14 cellular contexts compared by ENCODE assay signal in the genomic region with DNA sequence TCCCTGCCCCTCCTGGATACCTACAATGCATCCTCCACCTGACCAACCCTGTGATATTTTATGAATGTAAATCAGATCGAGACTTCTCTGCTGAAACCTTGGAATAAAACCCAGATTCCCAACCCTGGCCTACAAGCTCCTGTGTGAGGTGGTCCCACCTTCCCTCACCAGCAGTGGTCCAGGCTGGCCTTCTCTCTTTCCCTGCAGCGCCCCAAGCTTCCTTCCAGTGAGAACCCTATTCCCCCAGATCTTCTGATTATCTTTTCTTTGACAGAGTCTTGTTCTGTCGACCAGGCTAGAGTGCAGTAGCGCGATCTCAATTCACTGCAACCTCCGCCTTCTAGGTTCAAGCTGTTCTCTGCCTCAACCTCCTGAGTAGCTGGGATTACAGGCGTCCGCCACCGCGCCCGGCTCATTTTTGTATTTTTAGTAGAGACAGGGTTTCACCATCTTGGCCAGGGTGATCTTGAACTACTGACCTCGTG. TPM values are rescaled to one million over a fixed set of nuclear protein-coding genes. Genes with fewer than 3 reads are reported as not detected.
A peak's percentile ranks its signal among the peaks of the same experiment; 100 is the strongest.
DNase-seq lines count a peak whose midpoint lies in the region; ATAC-seq, FAIRE-seq and TF ChIP-seq lines count a peak whose summit lies in the region.
"Had no signal": no experiment of that assay in that cellular context is flagged by ENCODE, and none has a peak within 500 bp of the region (broad histone marks: within the 10 kb centered on the region; RNA-seq: fewer than 3 reads in every experiment).

No MANE protein-coding gene starts in this region.

- no peak for TF ChIP-seq EP300 in GM12878 (IDR thresholded peaks at IDR 0.05; ENCODE audit: borderline replicate concordance in 1 of 2, control insufficient read depth in 1 of 2, low read depth in 2 of 2, low read length in 2 of 2)

- ATAC-seq in CD4-positive, alpha-beta T cell (ENCODE audit: poor library complexity), result no peak
- no peak for ATAC-seq in GM12878
- no peak for ATAC-seq in naive thymus-derived CD4-positive, alpha-beta T cell
- ATAC-seq: left ventricle myocardium superior had no signal

- in situ Hi-C loops in GM12878 (cut with MboI), result no loop called here
- in situ Hi-C loops in GM23248 (cut with MboI), result no loop called here

- no peak for TF ChIP-seq RAD21 in GM12878 (IDR thresholded peaks at IDR 0.05; ENCODE audit: insufficient read depth, low read depth, low read length)

- CTCF ChIA-PET in CD4-positive, alpha-beta T cell (lab: Charles Lee), result interaction anchor here (1.4 kb wide), 1 partner anchor 26 kb away, joined by 3 read pairs; no protein-coding TSS in a partner anchor
- CTCF ChIA-PET in GM12878 (lab: Yijun Ruan, JAX), result no interaction called here
- CTCF ChIA-PET in naive thymus-derived CD4-positive, alpha-beta T cell (lab: Charles Lee), result no interaction called here

- H3K36me3 ChIP-seq in DOHH2 (ENCODE audit: control insufficient read depth, low read length) (peaks cover 11% of the 10 kb centered on the region), GM12878 (ENCODE audit: control insufficient read depth in 2 of 2, insufficient read depth in 2 of 2, low read length in 1 of 2) (no peaks in the 10 kb centered on the region), GM23248 (ENCODE audit: low read depth) (no peaks in the 10 kb centered on the region)
- H3K36me3 ChIP-seq in naive thymus-derived CD4-positive, alpha-beta T cell (ENCODE audit: control insufficient read depth in 2 of 3, insufficient read depth in 3 of 3, low read length in 3 of 3), result peaks cover 0 to 10% (median 0%) of the 10 kb centered on the region in 3 experiments

- H3K36me3 Mint-ChIP-seq in CD4-positive, alpha-beta T cell (ENCODE audit: low read depth), result peaks cover 18% of the 10 kb centered on the region
- H3K36me3 Mint-ChIP-seq in naive thymus-derived CD4-positive, alpha-beta T cell, result peaks cover 0 to 10% (median 0%) of the 10 kb centered on the region in 5 donors

- H3K9ac ChIP-seq in GM12878 (ENCODE audit: control insufficient read depth, insufficient read depth, low read length) (no peak overlapping the region), GM23248 (no peak overlapping the region)

- DNase-seq in CD4-positive, alpha-beta T cell, result no peak
- no peak for DNase-seq in GM12878 (ENCODE audit: low read depth, low spot score)
- DNase-seq in naive thymus-derived CD4-positive, alpha-beta T cell, result no peak
- DNase-seq in GM23248, result no peak
- DNase-seq in C1 segment of cervical spinal cord (lab: John Stamatoyannopoulos, UW), result no peak
- DNase-seq in iPS-NIHi7 (ENCODE audit: extremely low spot score), result no peak
- DNase-seq: COR-L47; HCEC 1CT; left ventricle myocardium superior; NCI-H2029 treated with DMSO at 0.1 percent for 48 hours; NCI-H69; occipital lobe; stimulated activated naive CD8-positive, alpha-beta T cell treated with anti-CD3 and anti-CD28 coated beads, Interleukin-15, Interleukin-2, amounts not matched to agents 100 U/mL and 50 U/mL, for 24 hours had no signal

- H3K4me3 ChIP-seq in DOHH2 (ENCODE audit: low read length), result 0 out of 2 replicates have a peak overlapping the region, but pooled peaks have one; percentile 76
- no peak overlapping the region for H3K4me3 ChIP-seq in GM12878
- H3K4me3 ChIP-seq in naive thymus-derived CD4-positive, alpha-beta T cell (ENCODE audit: low read length), result no peak overlapping the region
- H3K4me3 ChIP-seq in GM23248, result no peak overlapping the region

- RAD21 ChIA-PET in GM12878 (lab: Charles Lee; ENCODE audit: unreplicated experiment), result interaction anchor here (0.6 kb wide), 1 partner anchor 137 kb away, joined by 3 read pairs; no protein-coding TSS in a partner anchor

- WGBS in GM12878 (ENCODE audit: insufficient coverage, insufficient replicate concordance, low lambda C conversion rate, missing lambda C conversion rate), result 91% methylated on average over 11 of the region's 12 CpGs
- WGBS in GM23248 (ENCODE audit: low coverage in 1 of 2, low lambda C conversion rate in 2 of 2, missing lambda C conversion rate in 2 of 2), 2 experiments, result 98 to 99% methylated on average over 12 of the region's 12 CpGs

- peak overlapping the region; percentile 91 for H3K4me3 Mint-ChIP-seq in CD4-positive, alpha-beta T cell
- H3K4me3 Mint-ChIP-seq in naive thymus-derived CD4-positive, alpha-beta T cell, result peak overlapping the region; percentile 4 to 91 (median 54)

- peak overlapping the region; percentile 89 for H3K27ac Mint-ChIP-seq in CD4-positive, alpha-beta T cell
- H3K27ac Mint-ChIP-seq in naive thymus-derived CD4-positive, alpha-beta T cell, result peak overlapping the region in 6 of 9 donors; percentile 7 to 74 (median 34)

- H3K9me3 Mint-ChIP-seq in CD4-positive, alpha-beta T cell, result no peaks in the 10 kb centered on the region
- H3K9me3 Mint-ChIP-seq in naive thymus-derived CD4-positive, alpha-beta T cell, result peaks cover 0 to 1% (median 0%) of the 10 kb centered on the region in 11 donors

- BruUV-seq in GM12878 (replicated peaks; lab: Mats Ljungman, UMichigan), result no TSS peak

- H3K9me3 ChIP-seq in CD4-positive, alpha-beta T cell (ENCODE audit: control insufficient read depth, low read length), result no peaks in the 10 kb centered on the region
- H3K9me3 ChIP-seq in DOHH2 (ENCODE audit: control insufficient read depth, insufficient read depth, low read length) (no peaks in the 10 kb centered on the region), GM12878 (replicated peaks; ENCODE audit: control insufficient read depth, insufficient read depth, low read length) (no peaks in the 10 kb centered on the region), GM23248 (ENCODE audit: low read depth) (no peaks in the 10 kb centered on the region)
- H3K9me3 ChIP-seq in naive thymus-derived CD4-positive, alpha-beta T cell (ENCODE audit: control insufficient read depth in 2 of 3, low read length in 3 of 3), result no peaks in the 10 kb centered on the region

- no peak for TF ChIP-seq POLR2A in GM12878 (IDR thresholded peaks at IDR 0.05; ENCODE audit: low read depth, low read length)

- no peaks in the 10 kb centered on the region for H3K27me3 ChIP-seq in CD4-positive, alpha-beta T cell (ENCODE audit: control insufficient read depth, insufficient read depth, low read length)
- H3K27me3 ChIP-seq in DOHH2 (ENCODE audit: control insufficient read depth, low read length) (no peaks in the 10 kb centered on the region; the same call in 1 of the 2 replicates), GM12878 (replicated peaks in 1 of 2; ENCODE audit: control insufficient read depth in 2 of 2, insufficient read depth in 2 of 2, low read length in 1 of 2) (no peaks in the 10 kb centered on the region), GM23248 (replicated peaks; ENCODE audit: insufficient read depth) (no peaks in the 10 kb centered on the region)
- H3K27me3 ChIP-seq in naive thymus-derived CD4-positive, alpha-beta T cell (ENCODE audit: control insufficient read depth in 2 of 2, insufficient read depth in 2 of 2, low read length in 2 of 2), result no peaks in the 10 kb centered on the region

- SMC1A ChIA-PET in GM12878 (lab: Charles Lee; ENCODE audit: uncharacterized antibody, unreplicated experiment), result interaction anchor here (1.2 kb wide), 1 partner anchor 15 kb away, joined by 3 read pairs; no protein-coding TSS in a partner anchor

- H3K4me2 ChIP-seq in DOHH2 (ENCODE audit: low read length) (peak overlapping the region; percentile 90), GM12878 (ENCODE audit: control insufficient read depth, insufficient read depth) (no peak overlapping the region), GM23248 (ENCODE audit: unreplicated experiment) (no peak overlapping the region)

- no peak for FAIRE-seq in GM12878 (lab: Jason Lieb, UNC)

- H2AFZ ChIP-seq in GM12878 (ENCODE audit: control insufficient read depth, low read depth, low read length), result no peak overlapping the region
- H2AFZ ChIP-seq in GM23248, result no peak overlapping the region

- peaks cover 28% of the 10 kb centered on the region for H3K4me1 Mint-ChIP-seq in CD4-positive, alpha-beta T cell (ENCODE audit: low read depth)
- peaks cover 11 to 33% (median 30%) of the 10 kb centered on the region in 7 donors for H3K4me1 Mint-ChIP-seq in naive thymus-derived CD4-positive, alpha-beta T cell

- no peaks in the 10 kb centered on the region for H3K9me2 ChIP-seq in DOHH2 (replicated peaks; ENCODE audit: control insufficient read depth, low read length)
- no peaks in the 10 kb centered on the region for H3K9me2 ChIP-seq in GM23248 (ENCODE audit: insufficient read depth)

- H3K79me2 ChIP-seq in DOHH2 (ENCODE audit: control insufficient read depth, low read length) (peaks cover 31% of the 10 kb centered on the region), GM12878 (ENCODE audit: control insufficient read depth, insufficient read depth, low read length) (peaks cover 21% of the 10 kb centered on the region), GM23248 (ENCODE audit: insufficient read depth) (peaks cover 25% of the 10 kb centered on the region)

- H3F3A ChIP-seq in DOHH2 (ENCODE audit: control insufficient read depth, insufficient read depth), result no peaks in the 10 kb centered on the region
- 0 out of 2 replicates have a peak, but pooled peaks cover 3% of the 10 kb centered on the region for H3F3A ChIP-seq in GM23248 (ENCODE audit: insufficient read depth)

- no peaks in the 10 kb centered on the region for H3K27me3 Mint-ChIP-seq in CD4-positive, alpha-beta T cell
- peaks cover 0 to 8% (median 0%) of the 10 kb centered on the region in 5 donors for H3K27me3 Mint-ChIP-seq in naive thymus-derived CD4-positive, alpha-beta T cell

- intact Hi-C loops in CD4-positive, alpha-beta T cell (cut with DNase I, micrococcal nuclease), result loop anchor here in 1 of 2 experiments (2.0 to 5.0 kb wide), 3 partner anchors 45 to 465 kb away; no protein-coding TSS in a partner anchor
- intact Hi-C loops in GM12878 (cut with micrococcal nuclease; ENCODE audit: unreplicated experiment), result no loop called here
- intact Hi-C loops in naive thymus-derived CD4-positive, alpha-beta T cell (cut with micrococcal nuclease), result loop anchor here (10.0 kb wide), 2 partner anchors 577 to 787 kb away; a partner anchor contains a TSS

- no peak overlapping the region for H3K27ac ChIP-seq in CD4-positive, alpha-beta T cell (ENCODE audit: low read depth, low read length)
- H3K27ac ChIP-seq in DOHH2 (ENCODE audit: low read depth, low read length), result no peak overlapping the region
- no peak overlapping the region for H3K27ac ChIP-seq in GM12878 (ENCODE audit: control insufficient read depth, insufficient read depth)
- no peak overlapping the region for H3K27ac ChIP-seq in naive thymus-derived CD4-positive, alpha-beta T cell (ENCODE audit: low read depth, low read length)
- H3K27ac ChIP-seq in GM23248, result no peak overlapping the region

- POLR2A ChIA-PET in CD4-positive, alpha-beta T cell (lab: Charles Lee), result no interaction called here
- POLR2A ChIA-PET in GM12878 (lab: Charles Lee), result interaction anchor here (0.5 to 0.6 kb wide), 2 partner anchors 14 to 117 kb away, joined by 3 read pairs; no protein-coding TSS in a partner anchor
- POLR2A ChIA-PET in naive thymus-derived CD4-positive, alpha-beta T cell (lab: Charles Lee), result interaction anchor here (0.6 kb wide), 1 partner anchor 332 kb away, joined by 3 read pairs; no protein-coding TSS in a partner anchor

- H3K4me1 ChIP-seq in DOHH2 (ENCODE audit: control insufficient read depth, low read length), result peaks cover 34% of the 10 kb centered on the region
- peaks cover 13% of the 10 kb centered on the region for H3K4me1 ChIP-seq in GM12878 (ENCODE audit: control insufficient read depth, insufficient read depth, low read length)
- peaks cover 7 to 32% of the 10 kb centered on the region in 2 donors for H3K4me1 ChIP-seq in naive thymus-derived CD4-positive, alpha-beta T cell (ENCODE audit: control insufficient read depth in 2 of 2, insufficient read depth in 2 of 2, low read length in 2 of 2)
- peaks cover 15% of the 10 kb centered on the region for H3K4me1 ChIP-seq in GM23248 (ENCODE audit: insufficient read depth)

- H4K20me1 ChIP-seq in DOHH2 (ENCODE audit: control insufficient read depth, insufficient read depth, low read depth, low read length) (peaks cover 10% of the 10 kb centered on the region), GM12878 (ENCODE audit: control insufficient read depth, insufficient read depth) (no peaks in the 10 kb centered on the region), GM23248 (ENCODE audit: insufficient read depth) (no peaks in the 10 kb centered on the region)

- no peak for TF ChIP-seq CTCF in CD4-positive, alpha-beta T cell (IDR thresholded peaks at IDR 0.05)
- TF ChIP-seq CTCF in DOHH2 (IDR thresholded peaks at IDR 0.05; ENCODE audit: low read depth, low read length, poor library complexity, severe bottlenecking) (no peak), GM12878 (IDR thresholded peaks at IDR 0.05 in 2 of 3, conservative IDR thresholded peaks at IDR 0.05 in 1 of 3; ENCODE audit: control insufficient read depth in 2 of 3, extremely low read depth in 1 of 3, insufficient read depth in 1 of 3, low read depth in 3 of 3, low read length in 3 of 3) (no peak)

RNA-seq across cellular contexts. Expression of a gene that starts 2.5 kb away (rescaled TPM):
- 100 to 1,000 TPM in 1 of 2 experiments, 10 to 100 TPM in 1; 94.8 to 107 TPM for total RNA-seq in CD4-positive, alpha-beta T cell
- total RNA-seq in GM12878 (2013; cell fraction: nucleolus; rRNA removed), result 555 TPM in 2 replicates
- 16.7 and 19.6 TPM in 2 replicates for total RNA-seq in GM12878 (2014; rRNA removed)
- 21.5 and 23.4 TPM in 2 replicates for total RNA-seq in GM12878 (2014; rRNA removed; fragmentation: Illumina TruSeq; extraction: Trizol)
- 32.7 and 36.4 TPM in 2 replicates for total RNA-seq in GM12878 (2021)
- 11.2 TPM for polyA plus RNA-seq in GM12878 (2011; ENCODE audit: low read depth)
- 29.3 and 42.1 TPM in 2 replicates for polyA plus RNA-seq in GM12878 (2011; rRNA removed)
- polyA plus RNA-seq in GM12878 (2011; cell fraction: cytosol; rRNA removed), result 15.3 and 21.5 TPM in 2 replicates
- 25.9 and 29.8 TPM in 2 replicates for polyA plus RNA-seq in GM12878 (2011; cell fraction: nucleus; rRNA removed)
- polyA plus RNA-seq in GM12878 (2012), result 8.9 and 12.1 TPM in 2 replicates
- polyA plus RNA-seq in GM12878 (2014; fragmentation: Illumina TruSeq; extraction: Trizol), result 12.6 and 15.6 TPM in 2 replicates
- 1 to 10 TPM; 1.5 to 8.1 TPM for polyA plus RNA-seq in GM12878 (2014; fragmentation: Nextera tagmentation; extraction: Ambion mirVana)
- 7.3 and 7.9 TPM in 2 replicates for polyA plus RNA-seq in GM12878 (2014; rRNA removed)
- polyA plus RNA-seq in GM12878 (2016; fragmentation: Nextera tagmentation; extraction: Ambion mirVana), result 10 to 100 TPM; 34.1 to 36.8 TPM
- polyA minus RNA-seq in GM12878 (2011; rRNA and poly(A)+ RNA removed), result 89.5 and 125 TPM in 2 replicates
- 29.2 and 29.9 TPM in 2 replicates for polyA minus RNA-seq in GM12878 (2011; cell fraction: cytosol; rRNA and poly(A)+ RNA removed)
- 88.5 and 107 TPM in 2 replicates for polyA minus RNA-seq in GM12878 (2011; cell fraction: nucleus; rRNA and poly(A)+ RNA removed)
- total RNA-seq in naive thymus-derived CD4-positive, alpha-beta T cell, result 100 to 1,000 TPM in 1 of 5 experiments, 10 to 100 TPM in 4; 68.6 to 114 (median 89.3) TPM
- 10 to 100 TPM; 44.8 to 57.6 TPM for polyA plus RNA-seq in naive thymus-derived CD4-positive, alpha-beta T cell
- total RNA-seq in GM23248 (2014; rRNA removed; shearing (Covaris generic)), result 23.9 and 31.0 TPM in 2 replicates
- 23.2 and 25.4 TPM in 2 replicates for polyA plus RNA-seq in GM23248 (2016; fragmentation: Nextera tagmentation; extraction: Ambion mirVana)
